Comparison of ENCODE assay signal across 8 cellular contexts in genomic region chr6:33247977-33248642, GRCh38. TPM values are rescaled to one million over a fixed set of nuclear protein-coding genes. Genes with fewer than 3 reads are reported as not detected.
DNase-seq lines count a peak whose midpoint lies in the region; ATAC-seq and TF ChIP-seq lines count a peak whose summit lies in the region.

No MANE protein-coding gene starts in this region.

- POLR2A ChIA-PET in PC-3 (lab: Charles Lee; ENCODE audit: unreplicated experiment): interaction anchor here (0.6 to 0.8 kb wide), 3 partner anchors 13 to 43 kb away, joined by 4 to 7 read pairs (median 6); partner anchors contain the start of genes B3GALT4 and HSD17B8

- H3K9me3 ChIP-seq in PC-3 (ENCODE audit: low read length) (no peaks in the 10 kb centered on the region), mucosa of descending colon (no peaks in the 10 kb centered on the region)

- CTCF ChIA-PET in PC-3 (lab: Charles Lee): interaction anchor here (0.6 to 1.3 kb wide), 5 partner anchors 42 to 257 kb away, joined by 3 to 7 read pairs (median 3); no protein-coding TSS in a partner anchor

- H4K20me1 ChIP-seq in KMS-11 (ENCODE audit: insufficient read depth): no peaks in the 10 kb centered on the region
- H4K20me1 ChIP-seq in PC-3 (ENCODE audit: low read length): no peaks in the 10 kb centered on the region

- H3K9me2 ChIP-seq in PC-3 (replicated peaks; ENCODE audit: low read length): no peaks in the 10 kb centered on the region

- H3K4me3 ChIP-seq in KMS-11 (IDR thresholded peaks at IDR 0.05; ENCODE audit: insufficient read depth, low read depth, low read length) (no peak overlapping the region), PC-3 (ENCODE audit: low read length) (peak overlapping the region; percentile 70), epithelial cell of proximal tubule (ENCODE audit: low read depth, low read length) (peak overlapping the region; percentile 46), mucosa of descending colon (no peak overlapping the region)

- peak overlapping the region; percentile 97 for H2AFZ ChIP-seq in KMS-11 (ENCODE audit: low read depth)
- peak overlapping the region; percentile 70 for H2AFZ ChIP-seq in PC-3 (ENCODE audit: low read length)

- TF ChIP-seq CTCF in GM20000 (IDR thresholded peaks at IDR 0.05; ENCODE audit: extremely low read depth, missing control alignments) (peak; percentile 95), KMS-11 (conservative IDR thresholded peaks at IDR 0.05; ENCODE audit: low read depth, low read length) (peak; percentile 74), PC-3 (conservative IDR thresholded peaks at IDR 0.05; ENCODE audit: low read depth, low read length) (peak; percentile 83), epithelial cell of proximal tubule (conservative IDR thresholded peaks at IDR 0.05; ENCODE audit: low read depth, low read length) (peak; percentile 88), mucosa of descending colon (IDR thresholded peaks at IDR 0.05) (peak; percentile 95)

- intact Hi-C loops in PC-3 (cut with micrococcal nuclease): loop anchor here (1.0 to 2.0 kb wide), 4 partner anchors 41 to 234 kb away; no protein-coding TSS in a partner anchor
- intact Hi-C loops in mucosa of descending colon (cut with DNase I, micrococcal nuclease): loop anchor here (5.0 to 10.0 kb wide), 3 partner anchors 131 to 233 kb away; no protein-coding TSS in a partner anchor

- H3K4me2 ChIP-seq in KMS-11: peak overlapping the region; percentile 100
- peak overlapping the region; percentile 89 for H3K4me2 ChIP-seq in PC-3 (ENCODE audit: low read length)

- H3K9ac ChIP-seq in KMS-11: peak overlapping the region; percentile 83
- peak overlapping the region; percentile 38; the same call in 1 of the 2 replicates for H3K9ac ChIP-seq in PC-3 (ENCODE audit: low read length)

- no peaks in the 10 kb centered on the region for H3K36me3 ChIP-seq in KMS-11 (ENCODE audit: insufficient read depth)
- H3K36me3 ChIP-seq in PC-3 (ENCODE audit: low read depth, low read length): no peaks in the 10 kb centered on the region
- no peaks in the 10 kb centered on the region for H3K36me3 ChIP-seq in mucosa of descending colon (ENCODE audit: low read depth)

- no peaks in the 10 kb centered on the region for H3K79me2 ChIP-seq in KMS-11 (ENCODE audit: insufficient read depth, low read depth)
- no peaks in the 10 kb centered on the region for H3K79me2 ChIP-seq in PC-3 (ENCODE audit: low read length)

- peaks cover 7% of the 10 kb centered on the region for H3F3A ChIP-seq in PC-3 (ENCODE audit: low read length, unreplicated experiment)

- H3K4me1 ChIP-seq in KMS-11 (ENCODE audit: low read depth, poor library complexity, severe bottlenecking) (peaks cover 9% of the 10 kb centered on the region), PC-3 (ENCODE audit: insufficient read depth, low read length) (peaks cover 30% of the 10 kb centered on the region), mucosa of descending colon (ENCODE audit: low read depth) (peaks cover 15% of the 10 kb centered on the region)

- DNase-seq in AG20443 (ENCODE audit: low spot score): peak; percentile 83
- peak; percentile 74 for DNase-seq in GM20000 (ENCODE audit: low spot score)
- peak; percentile 94 for DNase-seq in PC-3
- peak; percentile 93 for DNase-seq in activated T-cell treated with anti-CD3 and anti-CD28 coated beads, Interleukin-2, amount 50 U/mL, for 1 hour
- no peak for DNase-seq in epithelial cell of proximal tubule (ENCODE audit: low read depth)
- peak; percentile 92 to 94 (median 93) for DNase-seq in mucosa of descending colon
- DNase-seq in stimulated activated CD8-positive, alpha-beta memory T cell treated with anti-CD3 and anti-CD28 coated beads, Interleukin-2, amount 100 ng/mL, for 48 hours (ENCODE audit: low read depth in 2 of 2): peak; percentile 82 to 92

- ATAC-seq in PC-3 (peak; percentile 45), mucosa of descending colon (peak; percentile 81)

- no peaks in the 10 kb centered on the region for H3K27me3 ChIP-seq in KMS-11 (ENCODE audit: insufficient read depth, low read depth)
- H3K27me3 ChIP-seq in PC-3 (ENCODE audit: low read length): 0 out of 2 replicates have a peak, but pooled peaks cover 5% of the 10 kb centered on the region

- no TSS peak for BruUV-seq in PC-3 (replicated peaks; lab: Mats Ljungman, UMichigan)

- H3K27ac ChIP-seq in KMS-11 (peak overlapping the region; percentile 88), PC-3 (ENCODE audit: low read length) (peak overlapping the region; percentile 29)

RNA-seq across cellular contexts. Expression of gene VPS52, which starts 23.6 kb away (rescaled TPM):
- total RNA-seq in PC-3 (2014; rRNA removed) (33.7 and 39.9 TPM in 2 replicates), epithelial cell of proximal tubule (33.9 and 42.8 TPM in 2 replicates), mucosa of descending colon (10 to 100 TPM; 58.2 to 82.6 (median 72.7) TPM)

RNA-seq across cellular contexts. Expression of gene RPS18, which starts 23.8 kb away (rescaled TPM):
- total RNA-seq in PC-3 (2014; rRNA removed) (2,873 and 3,161 TPM in 2 replicates), epithelial cell of proximal tubule (2,737 and 3,799 TPM in 2 replicates), mucosa of descending colon (1,000 to 10,000 TPM; 1,579 to 1,936 (median 1,680) TPM)

RNA-seq across cellular contexts. Expression of gene B3GALT4, which starts 28.8 kb away (rescaled TPM):
- 7.9 and 8.4 TPM in 2 replicates for total RNA-seq in PC-3 (2014; rRNA removed)
- 4.6 and 7.0 TPM in 2 replicates for total RNA-seq in epithelial cell of proximal tubule
- 10 to 100 TPM; 21.6 to 41.7 (median 24.2) TPM for total RNA-seq in mucosa of descending colon

RNA-seq across cellular contexts. Expression of gene RING1, which starts 39.8 kb away (rescaled TPM):
- 23.3 and 37.5 TPM in 2 replicates for total RNA-seq in PC-3 (2014; rRNA removed)
- total RNA-seq in epithelial cell of proximal tubule: 11.3 and 17.2 TPM in 2 replicates
- total RNA-seq in mucosa of descending colon: 10 to 100 TPM; 28.4 to 45.1 (median 30.3) TPM

RNA-seq across cellular contexts. Expression of gene WDR46, which starts 40.9 kb away (rescaled TPM):
- total RNA-seq in PC-3 (2014; rRNA removed): 104 and 146 TPM in 2 replicates
- 67.9 and 116 TPM in 2 replicates for total RNA-seq in epithelial cell of proximal tubule
- 10 to 100 TPM; 25.5 to 37.9 (median 30.9) TPM for total RNA-seq in mucosa of descending colon

Comparison
In these comparisons a context has a peak if more than half of its experiments do, and no peak if none do; other contexts are left out.
1. H3K4me3 ChIP-seq: peak in PC-3 (single experiment) and epithelial cell of proximal tubule (single experiment); none in KMS-11 (single experiment) and mucosa of descending colon (single experiment).
2. Peak in every context shown above with its lines, with median percentiles within 50 percentile points of each other: CTCF ChIP-seq.